ENCODE assay signal across 8 cellular contexts in the genomic region with DNA sequence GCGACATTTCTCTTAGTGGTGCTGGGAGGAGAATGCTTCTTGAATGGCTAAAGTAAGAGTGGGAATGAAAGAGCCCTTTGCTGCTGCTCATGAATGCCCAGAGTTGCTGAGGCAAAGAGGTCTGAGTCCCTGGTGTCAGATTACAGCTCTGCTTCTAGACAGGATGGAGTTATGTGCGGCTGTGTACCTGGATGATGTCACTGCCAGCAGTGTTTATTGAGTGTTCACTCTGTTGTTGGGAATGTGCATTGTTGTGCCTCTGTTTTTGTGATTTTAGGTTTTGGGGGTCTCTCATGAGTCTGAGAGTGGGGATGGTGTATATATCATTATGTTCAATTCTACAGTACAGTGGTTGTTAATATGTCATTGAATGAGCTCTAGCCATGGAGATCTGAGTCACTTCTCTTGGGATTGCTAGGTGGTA. TPM values are rescaled to one million over a fixed set of nuclear protein-coding genes. Genes with fewer than 3 reads are reported as not detected.
DNase-seq lines count a peak whose midpoint lies in the region; ATAC-seq lines count a peak whose summit lies in the region.

No MANE protein-coding gene starts in this region.

- peak overlapping the region; percentile 59 for H3K4me3 Mint-ChIP-seq in activated T-helper 1 cell treated with anti-CD3 and anti-CD28 coated beads, Interleukin-12 subunit alpha, Interleukin-12 subunit beta, Interleukin-2, Interleukin-4 antibody, amounts not matched to agents 30 ng/mL and 10 ng/mL and 1 ng/mL, durations not matched to agents 14 hours and 24 hours and 36 hours

- H3K4me1 Mint-ChIP-seq in activated T-helper 1 cell treated with anti-CD3 and anti-CD28 coated beads, Interleukin-12 subunit alpha, Interleukin-12 subunit beta, Interleukin-2, Interleukin-4 antibody, amounts not matched to agents 30 ng/mL and 10 ng/mL and 1 ng/mL, durations not matched to agents 14 hours and 24 hours and 36 hours (ENCODE audit: low read depth), result peaks cover 66% of the 10 kb centered on the region

- no peaks in the 10 kb centered on the region for H3K27me3 Mint-ChIP-seq in activated T-helper 1 cell treated with anti-CD3 and anti-CD28 coated beads, Interleukin-12 subunit alpha, Interleukin-12 subunit beta, Interleukin-2, Interleukin-4 antibody, amounts not matched to agents 30 ng/mL and 10 ng/mL and 1 ng/mL, durations not matched to agents 14 hours and 24 hours and 36 hours (ENCODE audit: insufficient read depth)

- ATAC-seq in HG02938 (IDR thresholded peaks at IDR 0.05; ENCODE audit: unreplicated experiment), result no peak

- H3K9me3 Mint-ChIP-seq in activated T-helper 1 cell treated with anti-CD3 and anti-CD28 coated beads, Interleukin-12 subunit alpha, Interleukin-12 subunit beta, Interleukin-2, Interleukin-4 antibody, amounts not matched to agents 30 ng/mL and 10 ng/mL and 1 ng/mL, durations not matched to agents 14 hours and 24 hours and 36 hours, result no peaks in the 10 kb centered on the region

- intact Hi-C loops in activated T-helper 1 cell treated with anti-CD3 and anti-CD28 coated beads, Interleukin-12 subunit alpha, Interleukin-12 subunit beta, Interleukin-2, Interleukin-4 antibody, amounts not matched to agents 30 ng/mL and 10 ng/mL and 1 ng/mL, durations not matched to agents 14 hours and 24 hours and 36 hours (cut with micrococcal nuclease), result loop anchor here (1.0 to 2.0 kb wide), 3 partner anchors 42 to 76 kb away; no protein-coding TSS in a partner anchor

- peaks cover 32% of the 10 kb centered on the region for H3K36me3 Mint-ChIP-seq in activated T-helper 1 cell treated with anti-CD3 and anti-CD28 coated beads, Interleukin-12 subunit alpha, Interleukin-12 subunit beta, Interleukin-2, Interleukin-4 antibody, amounts not matched to agents 30 ng/mL and 10 ng/mL and 1 ng/mL, durations not matched to agents 14 hours and 24 hours and 36 hours (ENCODE audit: low read depth)

- DNase-seq in DMS79 treated with DMSO at 0.1 percent for 48 hours (lab: John Stamatoyannopoulos, UW) (peak; percentile 93), NCI-H1105 (lab: John Stamatoyannopoulos, UW) (peak; percentile 79), kidney glomerular epithelial cell (lab: John Stamatoyannopoulos, UW) (peak; percentile 87), globus pallidus (ENCODE audit: low spot score) (no peak), MV-4-11 (lab: John Stamatoyannopoulos, UW) (no peak)
- peak; percentile 15 for DNase-seq in activated T-helper 1 cell treated with anti-CD3 and anti-CD28 coated beads, Interleukin-12 subunit alpha, Interleukin-12 subunit beta, Interleukin-2, Interleukin-4 antibody, amounts not matched to agents 30 ng/mL and 10 ng/mL and 1 ng/mL, durations not matched to agents 14 hours and 24 hours and 36 hours (ENCODE audit: low spot score)
- DNase-seq in stimulated activated CD4-positive, alpha-beta T cell treated with anti-CD3 and anti-CD28 coated beads, Interleukin-2, amount 100 ng/mL, for 24 hours, result no peak

- peak overlapping the region; percentile 5 for H3K27ac Mint-ChIP-seq in activated T-helper 1 cell treated with anti-CD3 and anti-CD28 coated beads, Interleukin-12 subunit alpha, Interleukin-12 subunit beta, Interleukin-2, Interleukin-4 antibody, amounts not matched to agents 30 ng/mL and 10 ng/mL and 1 ng/mL, durations not matched to agents 14 hours and 24 hours and 36 hours

RNA-seq across cellular contexts. Expression of gene CDC14A, which starts 2.7 kb away (rescaled TPM):
- total RNA-seq in activated T-helper 1 cell treated with anti-CD3 and anti-CD28 coated beads, Interleukin-12 subunit alpha, Interleukin-12 subunit beta, Interleukin-2, Interleukin-4 antibody, amounts not matched to agents 30 ng/mL and 10 ng/mL and 1 ng/mL, durations not matched to agents 14 hours and 24 hours and 36 hours, result 11.2 and 11.8 TPM in 2 replicates

Comparison
In these comparisons a context has a peak if more than half of its experiments do, and no peak if none do; other contexts are left out.
1. DNase-seq: peak in DMS79 treated with DMSO at 0.1 percent for 48 hours (single experiment), NCI-H1105 (single experiment), activated T-helper 1 cell treated with anti-CD3 and anti-CD28 coated beads, Interleukin-12 subunit alpha, Interleukin-12 subunit beta, Interleukin-2, Interleukin-4 antibody, amounts not matched to agents 30 ng/mL and 10 ng/mL and 1 ng/mL, durations not matched to agents 14 hours and 24 hours and 36 hours (single experiment) and kidney glomerular epithelial cell (single experiment); none in globus pallidus (single experiment), MV-4-11 (single experiment) and stimulated activated CD4-positive, alpha-beta T cell treated with anti-CD3 and anti-CD28 coated beads, Interleukin-2, amount 100 ng/mL, for 24 hours (0 of 2).